ENCODE assay signal across 1 cellular context in the genomic region with DNA sequence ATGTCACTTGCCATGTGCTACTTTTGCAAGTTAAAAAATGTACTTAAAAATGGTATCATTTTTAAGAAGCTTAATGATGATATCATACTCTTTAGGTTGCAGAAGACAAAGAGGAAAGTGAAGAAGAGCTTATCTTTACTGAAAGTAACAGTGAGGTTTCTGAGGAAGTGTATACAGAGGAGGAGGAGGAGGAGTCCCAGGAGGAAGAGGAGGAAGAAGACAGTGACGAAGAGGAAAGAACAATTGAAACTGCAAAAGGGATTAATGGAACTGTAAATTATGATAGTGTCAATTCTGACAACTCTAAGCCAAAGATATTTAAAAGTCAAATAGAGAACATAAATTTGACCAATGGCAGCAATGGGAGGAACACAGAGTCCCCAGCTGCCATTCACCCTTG.
TF ChIP-seq lines count a peak whose summit lies in the region.

No MANE protein-coding gene starts in this region.

TF ChIP-seq in K562, 482 proteins besides CTCF, POLR2A, EP300 and RAD21 (continued from another document):
- TF ChIP-seq, protein P1, sequence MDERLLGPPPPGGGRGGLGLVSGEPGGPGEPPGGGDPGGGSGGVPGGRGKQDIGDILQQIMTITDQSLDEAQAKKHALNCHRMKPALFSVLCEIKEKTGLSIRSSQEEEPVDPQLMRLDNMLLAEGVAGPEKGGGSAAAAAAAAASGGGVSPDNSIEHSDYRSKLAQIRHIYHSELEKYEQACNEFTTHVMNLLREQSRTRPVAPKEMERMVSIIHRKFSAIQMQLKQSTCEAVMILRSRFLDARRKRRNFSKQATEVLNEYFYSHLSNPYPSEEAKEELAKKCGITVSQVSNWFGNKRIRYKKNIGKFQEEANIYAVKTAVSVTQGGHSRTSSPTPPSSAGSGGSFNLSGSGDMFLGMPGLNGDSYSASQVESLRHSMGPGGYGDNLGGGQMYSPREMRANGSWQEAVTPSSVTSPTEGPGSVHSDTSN (CRISPR knock-in tag; IDR thresholded peaks at IDR 0.05; ENCODE audit: low read depth): no peak
- TF ChIP-seq, protein P1 (tag; conservative IDR thresholded peaks at IDR 0.05; ENCODE audit: low read depth): peak; percentile 34; the same call in 1 of the 2 replicates
- no peak for TF ChIP-seq GATAD2A (IDR thresholded peaks at IDR 0.05)
- peak; percentile 84 for TF ChIP-seq ZNF766 (CRISPR knock-in tag; conservative IDR thresholded peaks at IDR 0.05)
- TF ChIP-seq SETDB1 (IDR thresholded peaks at IDR 0.05; ENCODE audit: low read length): no peak
- TF ChIP-seq RBM39 (optimal IDR thresholded peaks at IDR 0.05; ENCODE audit: low read depth, low read length): no peak
